1 cellular context compared by ENCODE assay signal in genomic region chr16:1312459-1312801, GRCh38.
TF ChIP-seq lines count a peak whose summit lies in the region.

No MANE protein-coding gene starts in this region.

TF ChIP-seq in GM12878, 131 proteins besides CTCF, POLR2A, EP300 and RAD21:
- TF ChIP-seq HCFC1 (IDR thresholded peaks at IDR 0.05; ENCODE audit: low read length): no peak
- TF ChIP-seq ZNF207 (IDR thresholded peaks at IDR 0.05; ENCODE audit: borderline replicate concordance): no peak
- TF ChIP-seq ZNF384 (IDR thresholded peaks at IDR 0.05; ENCODE audit: borderline replicate concordance, low read depth, low read length): no peak
- TF ChIP-seq HSF1 (IDR thresholded peaks at IDR 0.05; ENCODE audit: low read depth, low read length): no peak
- TF ChIP-seq SIX5 (IDR thresholded peaks at IDR 0.05; ENCODE audit: low read depth, low read length, severe bottlenecking): no peak
- TF ChIP-seq SREBF2 (IDR thresholded peaks at IDR 0.05; ENCODE audit: low read length): no peak
- no peak for TF ChIP-seq ATF2 (IDR thresholded peaks at IDR 0.05; ENCODE audit: low read length)
- no peak for TF ChIP-seq E4F1 (IDR thresholded peaks at IDR 0.05; ENCODE audit: borderline replicate concordance, partially characterized antibody)
- no peak for TF ChIP-seq CBX3 (IDR thresholded peaks at IDR 0.05; ENCODE audit: borderline replicate concordance, low read depth)
- no peak for TF ChIP-seq USF2 (IDR thresholded peaks at IDR 0.05; ENCODE audit: borderline replicate concordance, low read depth, low read length)
